8 cellular contexts compared by ENCODE assay signal in genomic region chr3:72738752-72739520, GRCh38.
A peak's percentile ranks its signal among the peaks of the same experiment; 100 is the strongest.
DNase-seq lines count a peak whose midpoint lies in the region; ATAC-seq, FAIRE-seq and TF ChIP-seq lines count a peak whose summit lies in the region.

No MANE protein-coding gene starts in this region.

- no peaks in the 10 kb centered on the region for H3K36me3 ChIP-seq in endothelial cell of umbilical vein (ENCODE audit: control insufficient read depth in 2 of 2, extremely low read depth in 1 of 2, insufficient read depth in 2 of 2, low read length in 2 of 2)
- no peaks in the 10 kb centered on the region for H3K36me3 ChIP-seq in muscle layer of duodenum (ENCODE audit: control insufficient read depth in 1 of 2, insufficient read depth in 2 of 2, low read length in 2 of 2)

- TF ChIP-seq CTCF in endothelial cell of umbilical vein (IDR thresholded peaks at IDR 0.05; ENCODE audit: extremely low read depth in 1 of 2, insufficient read depth in 1 of 2, low read depth in 1 of 2, low read length in 2 of 2): no peak

- TF ChIP-seq POLR2A in endothelial cell of umbilical vein (IDR thresholded peaks at IDR 0.05; ENCODE audit: low read depth, low read length): no peak

- H2AFZ ChIP-seq in endothelial cell of umbilical vein (ENCODE audit: low read depth, low read length): peak overlapping the region; percentile 71

- dilution Hi-C loops in endothelial cell of umbilical vein (cut with MboI; ENCODE audit: extremely low pct_ligation_motif_present, low sequenced_read_pairs): no loop called here

- H3K4me1 ChIP-seq in endothelial cell of umbilical vein (ENCODE audit: control insufficient read depth, extremely low read depth, insufficient read depth, low read length) (peaks cover 2% of the 10 kb centered on the region), muscle layer of duodenum (ENCODE audit: control insufficient read depth in 1 of 2, insufficient read depth in 2 of 2, low read length in 2 of 2) (peaks cover 0 to 6% of the 10 kb centered on the region in 2 donors)

- intact Hi-C loops in endothelial cell of umbilical vein (cut with micrococcal nuclease): no loop called here

- H3K27me3 ChIP-seq in endothelial cell of umbilical vein (ENCODE audit: control insufficient read depth in 2 of 2, insufficient read depth in 2 of 2, low read length in 2 of 2) (no peaks in the 10 kb centered on the region), muscle layer of duodenum (ENCODE audit: low read depth, low read length) (peaks cover 7% of the 10 kb centered on the region)

- H3K9me3 ChIP-seq in endothelial cell of umbilical vein (replicated peaks; ENCODE audit: control insufficient read depth, insufficient read depth, low read length) (no peaks in the 10 kb centered on the region), muscle layer of duodenum (ENCODE audit: control insufficient read depth in 1 of 2, low read length in 2 of 2) (peaks cover 0 to 7% of the 10 kb centered on the region in 2 donors)

- no peaks in the 10 kb centered on the region for H3K79me2 ChIP-seq in endothelial cell of umbilical vein (ENCODE audit: control insufficient read depth, insufficient read depth, low read length)

- H3K27ac ChIP-seq in endothelial cell of umbilical vein (ENCODE audit: insufficient read depth, low read depth, low read length): no peak overlapping the region
- H3K27ac ChIP-seq in muscle layer of duodenum (ENCODE audit: low read length): no peak overlapping the region

- H3K9ac ChIP-seq in endothelial cell of umbilical vein (replicated peaks; ENCODE audit: extremely low read depth, insufficient read depth, low read length): peak overlapping the region; percentile 16

- H3K4me3 ChIP-seq in endothelial cell of umbilical vein (replicated peaks in 1 of 3; ENCODE audit: insufficient read depth in 1 of 3, low read depth in 1 of 3, low read length in 3 of 3) (peak overlapping the region in 2 of 3 experiments; percentile 18 to 25), muscle layer of duodenum (ENCODE audit: low read depth in 1 of 2, low read length in 2 of 2) (peak overlapping the region; percentile 42 to 58)

- H3K4me2 ChIP-seq in endothelial cell of umbilical vein (ENCODE audit: insufficient read depth, low read length): peak overlapping the region; percentile 65

- H3K9me1 ChIP-seq in endothelial cell of umbilical vein (replicated peaks; ENCODE audit: control insufficient read depth, extremely low read depth, insufficient read depth, low read length): no peaks in the 10 kb centered on the region

- no peaks in the 10 kb centered on the region for H4K20me1 ChIP-seq in endothelial cell of umbilical vein (replicated peaks; ENCODE audit: control insufficient read depth, extremely low read depth, insufficient read depth, low read length)

- ATAC-seq in GM21723 (IDR thresholded peaks at IDR 0.05; ENCODE audit: unreplicated experiment) (peak; percentile 69), HG03108 (IDR thresholded peaks at IDR 0.05; ENCODE audit: unreplicated experiment) (no peak)

- CTCF ChIA-PET in endothelial cell of umbilical vein (lab: Charles Lee): interaction anchor here (0.7 to 2.4 kb wide), 8 partner anchors 12 to 864 kb away, joined by 3 to 10 read pairs (median 3); no protein-coding TSS in a partner anchor

- no TSS peak for BruUV-seq in endothelial cell of umbilical vein (replicated peaks; lab: Mats Ljungman, UMichigan)

- DNase-seq in AG08395 (ENCODE audit: low spot score) (peak; percentile 73), NCI-H510A (lab: John Stamatoyannopoulos, UW) (peak; percentile 42), activated T-cell treated with anti-CD3 and anti-CD28 coated beads for 24 hours (ENCODE audit: low read depth) (peak; percentile 55), endothelial cell of umbilical vein (ENCODE audit: low read depth, low spot score) (peak; percentile 37)
- DNase-seq in stimulated activated CD8-positive, alpha-beta memory T cell treated with anti-CD3 and anti-CD28 coated beads, Interleukin-4, amount 100 ng/mL, for 48 hours: peak; percentile 78

- POLR2A ChIA-PET in endothelial cell of umbilical vein (lab: Charles Lee): no interaction called here

- FAIRE-seq in endothelial cell of umbilical vein (lab: Jason Lieb, UNC): no peak

TF ChIP-seq in endothelial cell of umbilical vein, 7 proteins besides CTCF, POLR2A, EP300 and RAD21:
- TF ChIP-seq FOS (IDR thresholded peaks at IDR 0.05; ENCODE audit: borderline replicate concordance, insufficient read depth, low read length) (no peak), JUN (IDR thresholded peaks at IDR 0.05; ENCODE audit: borderline replicate concordance, insufficient read depth, insufficient read length, low read depth) (no peak), POLR2AphosphoS5 (IDR thresholded peaks at IDR 0.05; ENCODE audit: insufficient read depth, low read depth, low read length) (no peak), GATA2 (IDR thresholded peaks at IDR 0.05; ENCODE audit: insufficient read depth, insufficient read length, low read depth, low read length) (no peak), MYC (IDR thresholded peaks at IDR 0.05; ENCODE audit: low read depth, low read length) (no peak), EZH2 (IDR thresholded peaks at IDR 0.05; ENCODE audit: borderline replicate concordance, low read depth, low read length, severe bottlenecking) (no peak)
- TF ChIP-seq, protein P1, sequence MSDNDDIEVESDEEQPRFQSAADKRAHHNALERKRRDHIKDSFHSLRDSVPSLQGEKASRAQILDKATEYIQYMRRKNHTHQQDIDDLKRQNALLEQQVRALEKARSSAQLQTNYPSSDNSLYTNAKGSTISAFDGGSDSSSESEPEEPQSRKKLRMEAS (IDR thresholded peaks at IDR 0.05; ENCODE audit: insufficient read depth, insufficient read length): no peak
